23 cellular contexts compared by ENCODE assay signal in genomic region chr11:9081153-9081552, GRCh38. TPM values are rescaled to one million over a fixed set of nuclear protein-coding genes. Genes with fewer than 3 reads are reported as not detected.
"Had no signal": no experiment of that assay in that cellular context is flagged by ENCODE, and none has a peak within 500 bp of the region (broad histone marks: within the 10 kb centered on the region; RNA-seq: fewer than 3 reads in every experiment).

No MANE protein-coding gene starts in this region.

- DNase-seq: activated CD4-positive, alpha-beta T cell treated with anti-CD3 and anti-CD28 coated beads for 4 hours; activated CD4-positive, CD25-positive, alpha-beta regulatory T cell; activated CD8-positive, alpha-beta memory T cell treated with anti-CD3 and anti-CD28 coated beads, Interleukin-2, amount 50 U/mL, for 4 hours; activated CD8-positive, alpha-beta T cell treated with anti-CD3 and anti-CD28 coated beads for 36 hours; activated gamma-delta T cell; activated naive CD4-positive, alpha-beta T cell treated with anti-CD3 and anti-CD28 coated beads for 36 hours; amygdala; NCI-H1048; NCI-H146; NCI-H187 treated with DMSO at 0.1 percent for 48 hours; NCI-H2081 treated with DMSO at 0.1 percent for 48 hours; NCI-H446; NCI-H524; SIG-M5; T-helper 17 cell; T-helper 9 cell had no signal

- H3K4me1 Mint-ChIP-seq: central memory CD8-positive, alpha-beta T cell had no signal

- H3K36me3 Mint-ChIP-seq: activated naive CD8-positive, alpha-beta T cell; brain had no signal

- ATAC-seq: activated CD8-positive, alpha-beta T cell treated with anti-CD3 and anti-CD28 coated beads for 36 hours; T-helper 17 cell had no signal

- H3K4me2 ChIP-seq: KMS-11 had no signal

- H3K9ac ChIP-seq: KMS-11 had no signal

- H3K4me3 Mint-ChIP-seq: activated CD8-positive, alpha-beta T cell treated with anti-CD3 and anti-CD28 coated beads for 36 hours; activated naive CD4-positive, alpha-beta T cell treated with anti-CD3 and anti-CD28 coated beads for 36 hours; activated naive CD8-positive, alpha-beta T cell; activated T-helper 1 cell treated with anti-CD3 and anti-CD28 coated beads, Interleukin-12 subunit alpha, Interleukin-12 subunit beta, Interleukin-2, Interleukin-4 antibody, amounts not matched to agents 30 ng/mL and 10 ng/mL and 1 ng/mL, durations not matched to agents 14 hours and 24 hours and 36 hours; brain; central memory CD8-positive, alpha-beta T cell; T-helper 17 cell had no signal

- H3K27ac Mint-ChIP-seq: activated CD8-positive, alpha-beta T cell treated with anti-CD3 and anti-CD28 coated beads for 36 hours; activated naive CD4-positive, alpha-beta T cell treated with anti-CD3 and anti-CD28 coated beads for 36 hours; activated naive CD8-positive, alpha-beta T cell; activated T-helper 1 cell treated with anti-CD3 and anti-CD28 coated beads, Interleukin-12 subunit alpha, Interleukin-12 subunit beta, Interleukin-2, Interleukin-4 antibody, amounts not matched to agents 30 ng/mL and 10 ng/mL and 1 ng/mL, durations not matched to agents 14 hours and 24 hours and 36 hours; brain; T-helper 17 cell had no signal

- H3K27ac ChIP-seq: KMS-11, VCaP had no signal

- H3K9me3 Mint-ChIP-seq: activated CD8-positive, alpha-beta T cell treated with anti-CD3 and anti-CD28 coated beads for 36 hours; activated T-helper 1 cell treated with anti-CD3 and anti-CD28 coated beads, Interleukin-12 subunit alpha, Interleukin-12 subunit beta, Interleukin-2, Interleukin-4 antibody, amounts not matched to agents 30 ng/mL and 10 ng/mL and 1 ng/mL, durations not matched to agents 14 hours and 24 hours and 36 hours; central memory CD8-positive, alpha-beta T cell had no signal

RNA-seq across cellular contexts. Expression of gene SCUBE2, which starts 10.2 kb away (rescaled TPM):
- total RNA-seq: activated CD8-positive, alpha-beta T cell treated with anti-CD3 and anti-CD28 coated beads for 36 hours; activated T-helper 1 cell treated with anti-CD3 and anti-CD28 coated beads, Interleukin-12 subunit alpha, Interleukin-12 subunit beta, Interleukin-2, Interleukin-4 antibody, amounts not matched to agents 30 ng/mL and 10 ng/mL and 1 ng/mL, durations not matched to agents 14 hours and 24 hours and 36 hours; OCI-LY7 had no signal
